Comparison of ENCODE assay signal across 20 cellular contexts in the genomic region with DNA sequence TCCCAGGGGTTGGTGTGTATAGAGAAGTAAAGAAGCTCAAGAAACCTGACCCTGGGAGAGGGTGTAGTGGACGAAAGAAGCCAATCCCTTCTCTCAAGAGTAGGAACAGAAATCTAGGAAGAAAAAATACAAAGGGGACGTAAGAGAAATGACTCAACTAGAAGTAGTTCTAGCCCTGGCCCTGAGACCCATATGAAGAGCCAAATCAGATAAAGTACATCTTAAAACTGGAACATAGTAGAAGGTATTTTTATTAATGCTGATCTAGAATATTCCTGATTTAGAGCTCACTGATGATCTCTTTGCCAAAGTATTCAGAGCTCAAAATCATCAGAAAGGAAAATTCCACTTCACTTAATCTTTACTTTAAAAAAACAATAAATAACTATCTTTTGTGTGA.
A peak's percentile ranks its signal among the peaks of the same experiment; 100 is the strongest.
DNase-seq lines count a peak whose midpoint lies in the region; ATAC-seq and TF ChIP-seq lines count a peak whose summit lies in the region.
"Had no signal": no experiment of that assay in that cellular context is flagged by ENCODE, and none has a peak within 500 bp of the region (broad histone marks: within the 10 kb centered on the region; RNA-seq: fewer than 3 reads in every experiment).

No MANE protein-coding gene starts in this region.

- H3K27ac Mint-ChIP-seq in osteocyte (ENCODE audit: unreplicated experiment) = peak overlapping the region; percentile 52

- no peak for TF ChIP-seq CTCF in osteocyte (IDR thresholded peaks at IDR 0.05)

- no peak overlapping the region for H3K4me3 Mint-ChIP-seq in osteocyte (ENCODE audit: unreplicated experiment)
- H3K4me3 Mint-ChIP-seq: immature natural killer cell had no signal

- DNase-seq in EH (ENCODE audit: low read depth) = peak; percentile 90
- DNase-seq in HS-27A (ENCODE audit: low read depth) = peak; percentile 2
- DNase-seq in dedifferentiated amniotic fluid mesenchymal stem cell (ENCODE audit: extremely low spot score) = peak; percentile 51
- DNase-seq in osteocyte (ENCODE audit: extremely low spot score, unreplicated experiment) = no peak
- no peak for DNase-seq in NCI-H2107 treated with DMSO at 0.1 percent for 48 hours (lab: John Stamatoyannopoulos, UW; ENCODE audit: unreplicated experiment)
- DNase-seq: activated CD4-positive, alpha-beta T cell treated with anti-CD3 and anti-CD28 coated beads for 4 hours; activated gamma-delta T cell treated with Interleukin-2 at 50 U/mL for 16 hours; glutamatergic neuron; immature natural killer cell; lower lobe of right lung; NCI-H1092 treated with DMSO at 0.1 percent for 48 hours; NCI-H69; ovary; PC-9; stimulated activated CD8-positive, alpha-beta memory T cell treated with anti-CD3 and anti-CD28 coated beads, Interleukin-4, amount 100 ng/mL, for 48 hours; T1000 had no signal

- ATAC-seq in GM21515 (IDR thresholded peaks at IDR 0.05; ENCODE audit: unreplicated experiment) = no peak
- no peak for ATAC-seq in HG02642 (IDR thresholded peaks at IDR 0.05; ENCODE audit: poor library complexity, unreplicated experiment)
- ATAC-seq: GM12878, lower lobe of right lung had no signal

- H3K9me3 Mint-ChIP-seq in osteocyte (ENCODE audit: unreplicated experiment) = no peaks in the 10 kb centered on the region
- H3K9me3 Mint-ChIP-seq: brain, immature natural killer cell had no signal

- H3K27me3 Mint-ChIP-seq in osteocyte (ENCODE audit: unreplicated experiment) = no peaks in the 10 kb centered on the region
- H3K27me3 Mint-ChIP-seq: brain had no signal

- H3K4me1 Mint-ChIP-seq in osteocyte (ENCODE audit: unreplicated experiment) = peaks cover 30% of the 10 kb centered on the region

- H3K36me3 Mint-ChIP-seq in osteocyte (ENCODE audit: unreplicated experiment) = peaks cover 8% of the 10 kb centered on the region

Comparison
In these comparisons a context has a peak if more than half of its experiments do, and no peak if none do; other contexts are left out.
1. DNase-seq: peak in EH (single experiment), HS-27A (single experiment) and dedifferentiated amniotic fluid mesenchymal stem cell (single experiment); none in osteocyte (single experiment) and NCI-H2107 treated with DMSO at 0.1 percent for 48 hours (single experiment).